ENCODE assay signal across 10 cellular contexts in genomic region chr1:165854101-165854845, GRCh38. TPM values are rescaled to one million over a fixed set of nuclear protein-coding genes. Genes with fewer than 3 reads are reported as not detected.
DNase-seq lines count a peak whose midpoint lies in the region; ATAC-seq and TF ChIP-seq lines count a peak whose summit lies in the region.
"Had no signal": no experiment of that assay in that cellular context is flagged by ENCODE, and none has a peak within 500 bp of the region (broad histone marks: within the 10 kb centered on the region; RNA-seq: fewer than 3 reads in every experiment).

No MANE protein-coding gene starts in this region.

- H3K4me1 ChIP-seq in cardiac muscle cell (ENCODE audit: low read depth) (peaks cover 28% of the 10 kb centered on the region), SJSA1 (replicated peaks) (peaks cover 21% of the 10 kb centered on the region)

- no peak for TF ChIP-seq CTCF in cardiac muscle cell (IDR thresholded peaks at IDR 0.05; ENCODE audit: low read depth, low read length)

- no peaks in the 10 kb centered on the region for H3K9me3 ChIP-seq in cardiac muscle cell (ENCODE audit: low read depth)
- H3K9me3 ChIP-seq in SJSA1 (replicated peaks): no peaks in the 10 kb centered on the region

- H3K36me3 ChIP-seq in cardiac muscle cell: no peaks in the 10 kb centered on the region
- H3K36me3 ChIP-seq in SJSA1: no peaks in the 10 kb centered on the region

- H3K27me3 ChIP-seq in cardiac muscle cell (peaks cover 11% of the 10 kb centered on the region), SJSA1 (replicated peaks) (no peaks in the 10 kb centered on the region)

- ATAC-seq in HG02642 (IDR thresholded peaks at IDR 0.05; ENCODE audit: poor library complexity, unreplicated experiment) (no peak), HG03159 (IDR thresholded peaks at IDR 0.05; ENCODE audit: unreplicated experiment) (no peak), GM18517 (IDR thresholded peaks at IDR 0.05; ENCODE audit: unreplicated experiment) (no peak), GM18870 (IDR thresholded peaks at IDR 0.05; ENCODE audit: unreplicated experiment) (no peak)

- DNase-seq in cardiac muscle cell (ENCODE audit: low read depth in 1 of 2, low spot score in 1 of 2): peak; percentile 65 to 94
- DNase-seq in cardiac septum (ENCODE audit: low spot score): no peak
- DNase-seq in SJSA1 (ENCODE audit: low read depth in 1 of 2, low spot score in 2 of 2): peak; percentile 52 to 59
- peak; percentile 96 for DNase-seq in glomerular visceral epithelial cell (ENCODE audit: extremely low spot score)
- DNase-seq: activated naive CD4-positive, alpha-beta T cell treated with anti-CD3 and anti-CD28 coated beads for 36 hours had no signal

- no peak overlapping the region for H3K4me3 ChIP-seq in cardiac muscle cell
- no peak overlapping the region for H3K4me3 ChIP-seq in SJSA1
- H3K4me3 ChIP-seq: skin epidermis had no signal

- peak overlapping the region; percentile 31 for H3K27ac ChIP-seq in cardiac muscle cell
- peak overlapping the region; percentile 15; the same call in 1 of the 2 replicates for H3K27ac ChIP-seq in SJSA1

- intact Hi-C loops in cardiac septum (cut with DNase I): no loop called here

RNA-seq across cellular contexts. Expression of gene UCK2, which starts 26.9 kb away (rescaled TPM):
- total RNA-seq in cardiac muscle cell (28.3 and 29.6 TPM in 2 replicates), cardiac septum (32.0 TPM)
- 19.0 and 28.2 TPM in 2 replicates for polyA plus RNA-seq in cardiac muscle cell
- total RNA-seq in SJSA1 (2014; rRNA removed; shearing (Covaris generic)): 38.8 and 63.7 TPM in 2 replicates
